Comparison of ENCODE assay signal across 1 cellular context in genomic region chr3:30353711-30354467, GRCh38.
TF ChIP-seq lines count a peak whose summit lies in the region.

No MANE protein-coding gene starts in this region.

TF ChIP-seq in GM23338, 12 proteins besides CTCF, POLR2A, EP300 and RAD21 (continued from another document):
- TF ChIP-seq REST (IDR thresholded peaks at IDR 0.05; ENCODE audit: unreplicated experiment) (no peak), ZNF331 (CRISPR knock-in tag; IDR thresholded peaks at IDR 0.05; ENCODE audit: low read depth) (no peak)
